8 cellular contexts compared by ENCODE assay signal in the genomic region with DNA sequence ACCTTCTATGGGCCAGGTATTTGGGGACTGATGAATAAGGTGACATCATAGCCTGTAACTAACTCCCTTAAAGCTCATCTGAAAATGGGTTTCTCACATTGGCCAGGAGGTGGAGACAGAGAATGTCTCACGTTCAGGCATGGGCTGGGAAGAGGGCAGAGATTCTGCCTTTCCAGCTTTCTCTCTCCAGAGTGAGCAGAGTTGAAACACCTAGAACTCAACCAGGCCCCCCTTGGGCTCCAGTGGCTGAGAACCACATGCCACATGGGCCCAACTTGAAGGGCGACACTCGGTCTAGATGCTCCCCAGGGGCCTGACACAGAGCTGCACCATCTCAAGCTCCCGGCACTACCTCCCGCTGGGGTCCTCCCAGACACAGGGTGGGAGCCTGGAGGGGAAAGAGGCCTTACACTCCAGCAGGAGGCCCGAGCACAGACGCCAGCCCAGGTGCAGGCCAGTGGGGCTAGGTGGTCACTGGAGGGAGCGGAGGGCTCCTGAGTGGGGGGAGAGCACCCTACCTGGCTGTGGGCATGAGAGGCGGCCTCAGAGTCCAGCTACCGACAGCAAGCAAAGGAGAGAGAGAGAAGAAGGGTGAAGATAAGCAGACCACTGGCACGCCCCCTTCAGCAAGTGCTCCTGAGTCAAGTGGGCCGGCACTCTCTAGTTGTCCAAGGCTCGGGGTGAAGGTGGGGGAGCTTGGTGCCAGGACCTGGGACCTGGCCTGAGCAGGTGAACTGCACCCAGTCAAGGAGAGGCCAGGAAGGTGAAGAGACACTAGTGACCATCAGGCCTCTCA. TPM values are rescaled to one million over a fixed set of nuclear protein-coding genes. Genes with fewer than 3 reads are reported as not detected.
A peak's percentile ranks its signal among the peaks of the same experiment; 100 is the strongest.
DNase-seq lines count a peak whose midpoint lies in the region; ATAC-seq and TF ChIP-seq lines count a peak whose summit lies in the region.

No MANE protein-coding gene starts in this region.

- peak in 3 of 5 donors; percentile 35 to 66 (median 44) for DNase-seq in CD8-positive, alpha-beta memory T cell
- peak; percentile 80 for DNase-seq in GM20000 (ENCODE audit: low spot score)
- DNase-seq in NCI-H1694 (lab: John Stamatoyannopoulos, UW), result peak; percentile 78
- no peak for DNase-seq in T-helper 17 cell
- peak; percentile 89 for DNase-seq in endodermal cell
- no peak for DNase-seq in mesothelial cell of epicardium (ENCODE audit: low spot score in 2 of 2, unreplicated experiment in 2 of 2)

- H3K4me1 Mint-ChIP-seq in CD8-positive, alpha-beta memory T cell, result peaks cover 7 to 17% (median 8%) of the 10 kb centered on the region in 3 donors
- H3K4me1 Mint-ChIP-seq in T-helper 17 cell, result peaks cover 9% of the 10 kb centered on the region
- H3K4me1 Mint-ChIP-seq in endodermal cell, result peaks cover 4% of the 10 kb centered on the region
- H3K4me1 Mint-ChIP-seq in mesothelial cell of epicardium, result no peaks in the 10 kb centered on the region

- CTCF ChIA-PET in CD8-positive, alpha-beta memory T cell (lab: Charles Lee), result interaction anchor here (0.8 to 4.1 kb wide), 34 partner anchors 9 to 553 kb away, joined by 3 to 72 read pairs (median 5); partner anchors contain the start of genes MYO18A, PIGS and TLCD1

- POLR2A ChIA-PET in CD8-positive, alpha-beta memory T cell (lab: Charles Lee), result interaction anchor here (0.7 to 1.3 kb wide), 5 partner anchors 12 to 370 kb away, joined by 3 to 5 read pairs (median 4); no protein-coding TSS in a partner anchor

- H3K4me3 Mint-ChIP-seq in CD8-positive, alpha-beta memory T cell, result no peak overlapping the region
- no peak overlapping the region for H3K4me3 Mint-ChIP-seq in T-helper 17 cell
- H3K4me3 Mint-ChIP-seq in endodermal cell, result no peak overlapping the region
- no peak overlapping the region for H3K4me3 Mint-ChIP-seq in mesothelial cell of epicardium

- ATAC-seq in T-helper 17 cell (peak; percentile 88), HG03565 (IDR thresholded peaks at IDR 0.05; ENCODE audit: unreplicated experiment) (no peak), HG03457 (IDR thresholded peaks at IDR 0.05; ENCODE audit: unreplicated experiment) (no peak)

- H3K4me1 ChIP-seq in CD8-positive, alpha-beta memory T cell (ENCODE audit: insufficient read depth, low read length), result no peaks in the 10 kb centered on the region
- no peaks in the 10 kb centered on the region for H3K4me1 ChIP-seq in endodermal cell (ENCODE audit: control insufficient read depth, insufficient read depth, low read length)

- no peaks in the 10 kb centered on the region for H3K27me3 Mint-ChIP-seq in CD8-positive, alpha-beta memory T cell
- H3K27me3 Mint-ChIP-seq in T-helper 17 cell (no peaks in the 10 kb centered on the region), endodermal cell (ENCODE audit: insufficient read depth) (no peaks in the 10 kb centered on the region), mesothelial cell of epicardium (ENCODE audit: low read depth) (no peaks in the 10 kb centered on the region)

- no peak overlapping the region for H3K27ac ChIP-seq in CD8-positive, alpha-beta memory T cell (ENCODE audit: low read depth, low read length)
- H3K27ac ChIP-seq in endodermal cell (ENCODE audit: low read depth, low read length), result no peak overlapping the region

- peak overlapping the region in 2 of 8 donors; percentile 46 to 50 for H3K27ac Mint-ChIP-seq in CD8-positive, alpha-beta memory T cell
- H3K27ac Mint-ChIP-seq in T-helper 17 cell, result peak overlapping the region; percentile 91
- H3K27ac Mint-ChIP-seq in endodermal cell, result peak overlapping the region; percentile 8
- H3K27ac Mint-ChIP-seq in mesothelial cell of epicardium, result peak overlapping the region; percentile 43

- H3K9me3 ChIP-seq in CD8-positive, alpha-beta memory T cell (ENCODE audit: low read length), result no peaks in the 10 kb centered on the region
- H3K9me3 ChIP-seq in T-helper 17 cell (ENCODE audit: control insufficient read depth, low read length, poor library complexity, severe bottlenecking), result no peaks in the 10 kb centered on the region
- H3K9me3 ChIP-seq in endodermal cell (ENCODE audit: control insufficient read depth, low read length), result no peaks in the 10 kb centered on the region

- TF ChIP-seq CTCF in GM20000 (IDR thresholded peaks at IDR 0.05; ENCODE audit: extremely low read depth, missing control alignments), result peak; percentile 33
- peak; percentile 83 for TF ChIP-seq CTCF in endodermal cell (conservative IDR thresholded peaks at IDR 0.05)
- TF ChIP-seq CTCF in mesothelial cell of epicardium (IDR thresholded peaks at IDR 0.05; ENCODE audit: unreplicated experiment), result peak; percentile 36

- peaks cover 26% of the 10 kb centered on the region for H3K36me3 ChIP-seq in CD8-positive, alpha-beta memory T cell (ENCODE audit: insufficient read depth, low read length)
- no peaks in the 10 kb centered on the region for H3K36me3 ChIP-seq in endodermal cell (ENCODE audit: control insufficient read depth, insufficient read depth, low read length)

- H3K36me3 Mint-ChIP-seq in CD8-positive, alpha-beta memory T cell, result peaks cover 0 to 49% (median 0%) of the 10 kb centered on the region in 3 donors
- H3K36me3 Mint-ChIP-seq in T-helper 17 cell (ENCODE audit: low read depth), result peaks cover 3% of the 10 kb centered on the region
- H3K36me3 Mint-ChIP-seq in endodermal cell (ENCODE audit: low read depth), result peaks cover 3% of the 10 kb centered on the region
- no peaks in the 10 kb centered on the region for H3K36me3 Mint-ChIP-seq in mesothelial cell of epicardium

- H3K27me3 ChIP-seq in CD8-positive, alpha-beta memory T cell (ENCODE audit: insufficient read depth, low read length, poor library complexity, severe bottlenecking), result no peaks in the 10 kb centered on the region
- no peaks in the 10 kb centered on the region for H3K27me3 ChIP-seq in endodermal cell (ENCODE audit: control insufficient read depth, insufficient read depth, low read length, poor library complexity, severe bottlenecking)

- 70 to 76% methylated on average over 9 to 13 of the region's 13 CpGs for WGBS in endodermal cell (ENCODE audit: insufficient coverage in 1 of 2, insufficient read length in 1 of 2), 2 experiments

- H3K9me3 Mint-ChIP-seq in CD8-positive, alpha-beta memory T cell, result no peaks in the 10 kb centered on the region
- H3K9me3 Mint-ChIP-seq in endodermal cell, result no peaks in the 10 kb centered on the region
- no peaks in the 10 kb centered on the region for H3K9me3 Mint-ChIP-seq in mesothelial cell of epicardium

- no peak overlapping the region for H3K4me3 ChIP-seq in CD8-positive, alpha-beta memory T cell (ENCODE audit: low read length)
- H3K4me3 ChIP-seq in endodermal cell (ENCODE audit: low read length), result no peak overlapping the region

- H3K9ac ChIP-seq in endodermal cell (ENCODE audit: extremely low read depth, low read length, poor library complexity, severe bottlenecking), result no peak overlapping the region

RNA-seq across cellular contexts. Expression of gene MYO18A, which starts 55.9 kb away (rescaled TPM):
- total RNA-seq in CD8-positive, alpha-beta memory T cell, result 10 to 100 TPM; 34.0 to 39.7 TPM
- 39.7 TPM for polyA plus RNA-seq in CD8-positive, alpha-beta memory T cell
- total RNA-seq in T-helper 17 cell (100 to 1,000 TPM; 142 to 153 TPM), endodermal cell (10 to 100 TPM; 43.8 to 56.7 TPM), mesothelial cell of epicardium (55.0 to 58.4 TPM (median 56.8 TPM) in 3 replicates)
- 30.0 TPM for polyA plus RNA-seq in endodermal cell (2013, experiment 1 of 2)
- polyA plus RNA-seq in endodermal cell (2013, experiment 2 of 2), result 37.8 TPM

Comparison
In these comparisons a context has a peak if more than half of its experiments do, and no peak if none do; other contexts are left out.
1. DNase-seq: peak in CD8-positive, alpha-beta memory T cell (3 of 5), GM20000 (single experiment), NCI-H1694 (single experiment) and endodermal cell (single experiment); none in T-helper 17 cell (0 of 3) and mesothelial cell of epicardium (0 of 2).
2. CTCF ChIP-seq: peak in every context shown above with its lines; median percentile 83 in endodermal cell; 36 in mesothelial cell of epicardium; 33 in GM20000.